ENCODE assay signal across 8 cellular contexts in the genomic region with DNA sequence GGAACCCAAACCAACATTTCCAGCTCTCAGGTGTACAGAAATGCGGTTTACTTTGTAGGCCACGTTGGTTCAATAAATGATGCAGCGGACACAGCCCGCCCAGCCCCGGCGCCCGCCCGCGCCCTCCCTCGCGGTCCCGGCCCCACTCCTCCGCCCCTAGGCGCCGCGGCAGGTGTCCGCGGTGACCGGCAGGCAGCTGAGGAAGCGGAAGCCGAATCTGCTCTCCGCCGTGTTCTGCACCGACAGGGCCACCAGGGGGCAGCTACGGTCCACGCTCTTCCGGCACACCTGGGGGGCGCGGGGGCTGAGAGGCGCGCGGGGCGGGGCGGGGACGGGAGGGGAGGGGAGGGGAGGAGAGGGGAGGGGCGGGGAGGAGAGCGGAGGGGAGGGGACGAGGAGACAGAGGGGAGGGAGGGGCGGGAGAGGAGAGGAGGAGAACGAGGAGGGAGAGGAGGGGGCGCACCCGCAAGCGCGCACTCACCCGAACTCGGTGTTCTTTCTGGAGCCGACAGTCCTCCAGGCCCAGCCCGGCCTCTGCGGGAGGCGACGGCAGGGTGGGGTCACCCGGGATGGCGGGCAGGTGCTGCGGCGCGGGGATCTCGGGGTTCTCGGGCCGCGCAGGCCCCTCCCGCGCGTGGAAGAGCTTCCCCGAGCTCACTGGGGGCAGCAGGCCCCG. TPM values are rescaled to one million over a fixed set of nuclear protein-coding genes. Genes with fewer than 3 reads are reported as not detected.
DNase-seq lines count a peak whose midpoint lies in the region; ATAC-seq and TF ChIP-seq lines count a peak whose summit lies in the region.

No MANE protein-coding gene starts in this region.

- no peaks in the 10 kb centered on the region for H3K9me3 ChIP-seq in CD4-positive, CD25-positive, alpha-beta regulatory T cell (ENCODE audit: control insufficient read depth in 2 of 2, low read length in 2 of 2)
- no peaks in the 10 kb centered on the region for H3K9me3 ChIP-seq in breast epithelium

- H3K9me2 ChIP-seq in GM23338 (ENCODE audit: insufficient read depth) = no peaks in the 10 kb centered on the region

- TF ChIP-seq CTCF in GM23338 (conservative IDR thresholded peaks at IDR 0.05; ENCODE audit: low read depth in 2 of 2) = peak; percentile 47 to 85
- peak; percentile 74 for TF ChIP-seq CTCF in VCaP (conservative IDR thresholded peaks at IDR 0.05)
- peak in 2 of 3 donors; percentile 13 to 36 for TF ChIP-seq CTCF in breast epithelium (IDR thresholded peaks at IDR 0.05)

- no peaks in the 10 kb centered on the region for H3K36me3 Mint-ChIP-seq in CD4-positive, CD25-positive, alpha-beta regulatory T cell
- H3K36me3 Mint-ChIP-seq in GM23338 (ENCODE audit: low read depth) = no peaks in the 10 kb centered on the region

- H3K27ac ChIP-seq in CD4-positive, CD25-positive, alpha-beta regulatory T cell (ENCODE audit: insufficient read depth, low read length, poor library complexity, severe bottlenecking) = no peak overlapping the region
- H3K27ac ChIP-seq in GM23338 (ENCODE audit: low read depth) = no peak overlapping the region
- H3K27ac ChIP-seq in VCaP = peak overlapping the region; percentile 60; the same call in 1 of the 2 replicates
- peak overlapping the region in 1 of 2 donors; percentile 38 for H3K27ac ChIP-seq in breast epithelium

- peaks cover 30% of the 10 kb centered on the region for H3K4me1 ChIP-seq in CD4-positive, CD25-positive, alpha-beta regulatory T cell (ENCODE audit: control insufficient read depth, insufficient read depth, low read length, poor library complexity, severe bottlenecking)
- H3K4me1 ChIP-seq in GM23338 (ENCODE audit: insufficient read depth) (peaks cover 8% of the 10 kb centered on the region), breast epithelium (peaks cover 0 to 5% of the 10 kb centered on the region in 2 donors)

- no peaks in the 10 kb centered on the region for H4K20me1 ChIP-seq in GM23338 (replicated peaks; ENCODE audit: insufficient read depth)

- peak overlapping the region; percentile 90 for H3K4me2 ChIP-seq in GM23338

- H3K79me2 ChIP-seq in GM23338 (replicated peaks; ENCODE audit: insufficient read depth) = no peaks in the 10 kb centered on the region

- no peaks in the 10 kb centered on the region for H3K9me3 Mint-ChIP-seq in CD4-positive, CD25-positive, alpha-beta regulatory T cell
- peaks cover 2% of the 10 kb centered on the region; the same call in 1 of the 3 replicates for H3K9me3 Mint-ChIP-seq in GM23338

- H3K27me3 ChIP-seq in CD4-positive, CD25-positive, alpha-beta regulatory T cell (ENCODE audit: control insufficient read depth, insufficient read depth, low read length) = no peaks in the 10 kb centered on the region
- H3K27me3 ChIP-seq in GM23338 (ENCODE audit: insufficient read depth) = peaks cover 28% of the 10 kb centered on the region
- H3K27me3 ChIP-seq in breast epithelium = peaks cover 3 to 6% of the 10 kb centered on the region in 2 donors

- peak; percentile 75 to 79 for ATAC-seq in CD4-positive, CD25-positive, alpha-beta regulatory T cell (ENCODE audit: low read depth in 2 of 2)
- ATAC-seq in GM23338 (peak; percentile 46), left colon (peak; percentile 71)

- peaks cover 9% of the 10 kb centered on the region; the same call in 1 of the 2 replicates for H3F3A ChIP-seq in GM23338 (replicated peaks; ENCODE audit: low read depth)

- peak overlapping the region in 1 of 3 donors; percentile 14 for H3K27ac Mint-ChIP-seq in CD4-positive, CD25-positive, alpha-beta regulatory T cell
- H3K27ac Mint-ChIP-seq in GM23338 = no peak overlapping the region

- H3K4me3 ChIP-seq in CD4-positive, CD25-positive, alpha-beta regulatory T cell (ENCODE audit: low read depth, low read length) = no peak overlapping the region
- H3K4me3 ChIP-seq in GM23338 (peak overlapping the region; percentile 74), breast epithelium (peak overlapping the region in 2 of 3 donors; percentile 53 to 77)

- peaks cover 0 to 12% (median 5%) of the 10 kb centered on the region in 4 donors for H3K4me1 Mint-ChIP-seq in CD4-positive, CD25-positive, alpha-beta regulatory T cell
- peaks cover 10% of the 10 kb centered on the region for H3K4me1 Mint-ChIP-seq in GM23338

- TF ChIP-seq POLR2A in breast epithelium (IDR thresholded peaks at IDR 0.05) = no peak

- DNase-seq in CD4-positive, CD25-positive, alpha-beta regulatory T cell = peak; percentile 74 to 81 (median 77)
- DNase-seq in GM23338 (ENCODE audit: low spot score) (peak; percentile 96), NCI-H2029 (lab: John Stamatoyannopoulos, UW) (peak; percentile 70), breast epithelium (ENCODE audit: low spot score in 2 of 2) (no peak), left colon (peak in 1 of 2 donors; percentile 85), foreskin melanocyte (no peak)
- peak; percentile 48 to 75 (median 57) for DNase-seq in stimulated activated CD4-positive, alpha-beta T cell treated with anti-CD3 and anti-CD28 coated beads, TNF-alpha, amount 100 ng/mL, for 24 hours (ENCODE audit: low read depth in 3 of 3)

- peaks cover 4% of the 10 kb centered on the region for H3K27me3 Mint-ChIP-seq in CD4-positive, CD25-positive, alpha-beta regulatory T cell
- H3K27me3 Mint-ChIP-seq in GM23338 (ENCODE audit: insufficient read depth, low read depth, poor library complexity) = peaks cover 26% of the 10 kb centered on the region

- no peaks in the 10 kb centered on the region for H3K36me3 ChIP-seq in CD4-positive, CD25-positive, alpha-beta regulatory T cell (ENCODE audit: control insufficient read depth, insufficient read depth, low read length)
- H3K36me3 ChIP-seq in GM23338 (ENCODE audit: insufficient read depth) (no peaks in the 10 kb centered on the region), breast epithelium (no peaks in the 10 kb centered on the region)

- peak overlapping the region; percentile 41 to 61 (median 46) for H3K4me3 Mint-ChIP-seq in CD4-positive, CD25-positive, alpha-beta regulatory T cell
- peak overlapping the region; percentile 63; the same call in 2 of the 3 replicates for H3K4me3 Mint-ChIP-seq in GM23338

- H2AFZ ChIP-seq in GM23338 = peak overlapping the region; percentile 85; the same call in 1 of the 2 replicates

- intact Hi-C loops in breast epithelium (cut with DNase I; ENCODE audit: low total_unique reads) = no loop called here
- intact Hi-C loops in left colon (cut with DNase I, micrococcal nuclease) = loop anchor here in 1 of 2 donors (10.0 kb wide), 1 partner anchor 170 kb away; no protein-coding TSS in a partner anchor

TF ChIP-seq in GM23338, 12 proteins besides CTCF, POLR2A, EP300 and RAD21 (continues in another document):
- TF ChIP-seq EZH2phosphoT487 (IDR thresholded peaks at IDR 0.05; ENCODE audit: unreplicated experiment) = no peak
- no peak for TF ChIP-seq ZNF114 (CRISPR knock-in tag; IDR thresholded peaks at IDR 0.05)
- TF ChIP-seq ZNF331 (CRISPR knock-in tag; IDR thresholded peaks at IDR 0.05; ENCODE audit: low read depth) = no peak
- TF ChIP-seq, protein P1, sequence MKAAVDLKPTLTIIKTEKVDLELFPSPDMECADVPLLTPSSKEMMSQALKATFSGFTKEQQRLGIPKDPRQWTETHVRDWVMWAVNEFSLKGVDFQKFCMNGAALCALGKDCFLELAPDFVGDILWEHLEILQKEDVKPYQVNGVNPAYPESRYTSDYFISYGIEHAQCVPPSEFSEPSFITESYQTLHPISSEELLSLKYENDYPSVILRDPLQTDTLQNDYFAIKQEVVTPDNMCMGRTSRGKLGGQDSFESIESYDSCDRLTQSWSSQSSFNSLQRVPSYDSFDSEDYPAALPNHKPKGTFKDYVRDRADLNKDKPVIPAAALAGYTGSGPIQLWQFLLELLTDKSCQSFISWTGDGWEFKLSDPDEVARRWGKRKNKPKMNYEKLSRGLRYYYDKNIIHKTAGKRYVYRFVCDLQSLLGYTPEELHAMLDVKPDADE (IDR thresholded peaks at IDR 0.05) = 0 out of 2 replicates have a peak, but pooled peaks have one; percentile 15
- TF ChIP-seq POLR2AphosphoS5 (IDR thresholded peaks at IDR 0.05; ENCODE audit: low read depth) = peak; percentile 62
- TF ChIP-seq NANOG (IDR thresholded peaks at IDR 0.05; ENCODE audit: borderline replicate concordance) = no peak

RNA-seq across cellular contexts. Expression of gene LMNTD2, which starts 5.6 kb away (rescaled TPM):
- 5.1 TPM for total RNA-seq in CD4-positive, CD25-positive, alpha-beta regulatory T cell
- polyA plus RNA-seq in CD4-positive, CD25-positive, alpha-beta regulatory T cell = 1 to 10 TPM in 2 of 4 donors, under 1 TPM in 2; 0.79 to 1.4 (median 1.0) TPM
- 1.3 and 1.8 TPM in 2 replicates for total RNA-seq in GM23338 (2014; rRNA removed; shearing (Covaris generic))
- 1.9 and 2.1 TPM in 2 replicates for polyA plus RNA-seq in GM23338 (2016; fragmentation: Nextera tagmentation; extraction: Ambion mirVana)
- total RNA-seq in breast epithelium (1 to 10 TPM; 2.6 to 6.1 (median 5.2) TPM), left colon (10 to 100 TPM; 13.6 to 15.3 TPM)

RNA-seq across cellular contexts. Expression of gene RASSF7, which starts 5.8 kb away (rescaled TPM):
- 27.2 TPM for total RNA-seq in CD4-positive, CD25-positive, alpha-beta regulatory T cell
- polyA plus RNA-seq in CD4-positive, CD25-positive, alpha-beta regulatory T cell = 10 to 100 TPM; 23.9 to 34.2 (median 31.8) TPM
- 59.1 and 64.8 TPM in 2 replicates for total RNA-seq in GM23338 (2014; rRNA removed; shearing (Covaris generic))
- 37.6 and 39.6 TPM in 2 replicates for polyA plus RNA-seq in GM23338 (2016; fragmentation: Nextera tagmentation; extraction: Ambion mirVana)
- total RNA-seq in breast epithelium (10 to 100 TPM in 2 of 3 donors, 1 to 10 TPM in 1; 7.5 to 58.5 (median 33.1) TPM), left colon (100 to 1,000 TPM in 1 of 2 donors, 10 to 100 TPM in 1; 90.9 to 117 TPM)

RNA-seq across cellular contexts. Expression of gene LRRC56, which starts 17.6 kb away (rescaled TPM):
- 5.8 TPM for total RNA-seq in CD4-positive, CD25-positive, alpha-beta regulatory T cell
- 1 to 10 TPM in 2 of 4 donors, under 1 TPM in 2; 0.89 to 3.1 (median 1.8) TPM for polyA plus RNA-seq in CD4-positive, CD25-positive, alpha-beta regulatory T cell
- total RNA-seq in GM23338 (2014; rRNA removed; shearing (Covaris generic)) = 0.54 and 0.87 TPM in 2 replicates
- polyA plus RNA-seq in GM23338 (2016; fragmentation: Nextera tagmentation; extraction: Ambion mirVana) = 0.52 and 0.73 TPM in 2 replicates
- total RNA-seq in breast epithelium (1 to 10 TPM in 2 of 3 donors, under 1 TPM in 1; 0.16 to 1.6 (median 1.3) TPM), left colon (1 to 10 TPM; 3.7 to 4.7 TPM)

RNA-seq across cellular contexts. Expression of gene HRAS, which starts 19.6 kb away (rescaled TPM):
- total RNA-seq in CD4-positive, CD25-positive, alpha-beta regulatory T cell = 35.0 TPM
- 10 to 100 TPM; 15.9 to 35.2 (median 21.1) TPM for polyA plus RNA-seq in CD4-positive, CD25-positive, alpha-beta regulatory T cell
- 28.7 and 37.9 TPM in 2 replicates for total RNA-seq in GM23338 (2014; rRNA removed; shearing (Covaris generic))
- polyA plus RNA-seq in GM23338 (2016; fragmentation: Nextera tagmentation; extraction: Ambion mirVana) = 46.3 and 48.7 TPM in 2 replicates
- 10 to 100 TPM; 33.2 to 50.1 (median 33.4) TPM for total RNA-seq in breast epithelium
- total RNA-seq in left colon = 10 to 100 TPM; 42.3 to 58.1 TPM

RNA-seq across cellular contexts. Expression of gene PHRF1, which starts 21.3 kb away (rescaled TPM):
- total RNA-seq in CD4-positive, CD25-positive, alpha-beta regulatory T cell = 43.8 TPM
- polyA plus RNA-seq in CD4-positive, CD25-positive, alpha-beta regulatory T cell = 1 to 10 TPM; 3.8 to 6.0 (median 5.0) TPM
- 33.9 and 45.9 TPM in 2 replicates for total RNA-seq in GM23338 (2014; rRNA removed; shearing (Covaris generic))
- polyA plus RNA-seq in GM23338 (2016; fragmentation: Nextera tagmentation; extraction: Ambion mirVana) = 11.0 and 11.6 TPM in 2 replicates
- total RNA-seq in breast epithelium = 10 to 100 TPM; 18.6 to 22.1 (median 21.3) TPM
- 10 to 100 TPM; 31.0 to 33.0 TPM for total RNA-seq in left colon

Comparison
In these comparisons a context has a peak if more than half of its experiments do, and no peak if none do; other contexts are left out.
1. DNase-seq: peak in CD4-positive, CD25-positive, alpha-beta regulatory T cell (3 of 3), GM23338 (single experiment), NCI-H2029 (single experiment) and stimulated activated CD4-positive, alpha-beta T cell treated with anti-CD3 and anti-CD28 coated beads, TNF-alpha, amount 100 ng/mL, for 24 hours (3 of 3); none in breast epithelium (0 of 2) and foreskin melanocyte (single experiment).
2. Peak in every context shown above with its lines, with median percentiles within 50 percentile points of each other: ATAC-seq and CTCF ChIP-seq.